1 cellular context compared by ENCODE assay signal in the genomic region with DNA sequence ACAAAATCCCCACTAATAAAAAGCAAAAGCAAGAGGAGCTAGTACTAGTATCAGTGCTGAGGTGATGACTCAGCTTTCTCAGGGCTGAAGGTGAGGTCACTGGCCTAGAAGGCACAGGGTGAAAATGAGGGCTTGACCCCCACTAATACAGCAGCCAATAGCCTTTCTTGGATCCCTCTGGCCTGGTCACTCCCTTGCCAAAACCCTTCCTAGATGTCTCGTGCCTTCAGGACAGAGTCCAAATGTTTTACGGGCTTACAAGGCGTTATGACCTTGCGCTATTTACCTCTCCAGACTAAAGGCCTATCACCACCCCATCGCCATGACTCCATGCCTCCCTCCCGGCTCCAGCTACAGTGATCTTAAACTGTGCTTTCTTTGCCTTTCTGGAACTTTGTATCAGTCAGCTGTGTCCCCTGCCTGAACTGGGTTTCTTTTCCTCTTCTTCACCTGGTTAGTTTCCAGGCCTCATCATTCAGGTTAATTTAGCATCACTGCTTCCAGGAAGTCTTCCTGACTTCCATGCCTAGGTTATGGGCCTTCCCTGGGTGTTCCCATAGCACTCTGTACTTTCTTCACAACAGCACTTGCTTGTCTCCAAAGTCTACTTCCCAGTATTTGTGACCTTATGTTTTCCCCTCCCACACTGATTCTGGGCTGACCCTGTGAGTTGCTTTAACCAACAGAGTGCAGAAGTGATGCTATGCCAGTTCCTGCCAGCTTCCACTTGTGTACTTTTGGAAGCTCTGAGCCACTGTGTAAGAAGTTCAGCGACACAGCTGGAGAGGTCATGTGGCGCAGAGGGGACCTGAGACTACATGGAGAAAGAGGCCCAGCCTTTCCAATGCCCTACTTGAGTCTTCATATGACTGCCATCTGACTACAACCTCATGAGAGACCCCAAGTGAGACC.
A peak's percentile ranks its signal among the peaks of the same experiment; 100 is the strongest.
TF ChIP-seq lines count a peak whose summit lies in the region.

No MANE protein-coding gene starts in this region.

TF ChIP-seq in K562, 482 proteins besides CTCF, POLR2A, EP300 and RAD21 (continued from another document and continues in another):
- TF ChIP-seq, protein P1, sequence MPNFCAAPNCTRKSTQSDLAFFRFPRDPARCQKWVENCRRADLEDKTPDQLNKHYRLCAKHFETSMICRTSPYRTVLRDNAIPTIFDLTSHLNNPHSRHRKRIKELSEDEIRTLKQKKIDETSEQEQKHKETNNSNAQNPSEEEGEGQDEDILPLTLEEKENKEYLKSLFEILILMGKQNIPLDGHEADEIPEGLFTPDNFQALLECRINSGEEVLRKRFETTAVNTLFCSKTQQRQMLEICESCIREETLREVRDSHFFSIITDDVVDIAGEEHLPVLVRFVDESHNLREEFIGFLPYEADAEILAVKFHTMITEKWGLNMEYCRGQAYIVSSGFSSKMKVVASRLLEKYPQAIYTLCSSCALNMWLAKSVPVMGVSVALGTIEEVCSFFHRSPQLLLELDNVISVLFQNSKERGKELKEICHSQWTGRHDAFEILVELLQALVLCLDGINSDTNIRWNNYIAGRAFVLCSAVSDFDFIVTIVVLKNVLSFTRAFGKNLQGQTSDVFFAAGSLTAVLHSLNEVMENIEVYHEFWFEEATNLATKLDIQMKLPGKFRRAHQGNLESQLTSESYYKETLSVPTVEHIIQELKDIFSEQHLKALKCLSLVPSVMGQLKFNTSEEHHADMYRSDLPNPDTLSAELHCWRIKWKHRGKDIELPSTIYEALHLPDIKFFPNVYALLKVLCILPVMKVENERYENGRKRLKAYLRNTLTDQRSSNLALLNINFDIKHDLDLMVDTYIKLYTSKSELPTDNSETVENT (CRISPR knock-in tag; IDR thresholded peaks at IDR 0.05), result no peak
- TF ChIP-seq KLF16 (IDR thresholded peaks at IDR 0.05), result no peak
- TF ChIP-seq, protein P2, sequence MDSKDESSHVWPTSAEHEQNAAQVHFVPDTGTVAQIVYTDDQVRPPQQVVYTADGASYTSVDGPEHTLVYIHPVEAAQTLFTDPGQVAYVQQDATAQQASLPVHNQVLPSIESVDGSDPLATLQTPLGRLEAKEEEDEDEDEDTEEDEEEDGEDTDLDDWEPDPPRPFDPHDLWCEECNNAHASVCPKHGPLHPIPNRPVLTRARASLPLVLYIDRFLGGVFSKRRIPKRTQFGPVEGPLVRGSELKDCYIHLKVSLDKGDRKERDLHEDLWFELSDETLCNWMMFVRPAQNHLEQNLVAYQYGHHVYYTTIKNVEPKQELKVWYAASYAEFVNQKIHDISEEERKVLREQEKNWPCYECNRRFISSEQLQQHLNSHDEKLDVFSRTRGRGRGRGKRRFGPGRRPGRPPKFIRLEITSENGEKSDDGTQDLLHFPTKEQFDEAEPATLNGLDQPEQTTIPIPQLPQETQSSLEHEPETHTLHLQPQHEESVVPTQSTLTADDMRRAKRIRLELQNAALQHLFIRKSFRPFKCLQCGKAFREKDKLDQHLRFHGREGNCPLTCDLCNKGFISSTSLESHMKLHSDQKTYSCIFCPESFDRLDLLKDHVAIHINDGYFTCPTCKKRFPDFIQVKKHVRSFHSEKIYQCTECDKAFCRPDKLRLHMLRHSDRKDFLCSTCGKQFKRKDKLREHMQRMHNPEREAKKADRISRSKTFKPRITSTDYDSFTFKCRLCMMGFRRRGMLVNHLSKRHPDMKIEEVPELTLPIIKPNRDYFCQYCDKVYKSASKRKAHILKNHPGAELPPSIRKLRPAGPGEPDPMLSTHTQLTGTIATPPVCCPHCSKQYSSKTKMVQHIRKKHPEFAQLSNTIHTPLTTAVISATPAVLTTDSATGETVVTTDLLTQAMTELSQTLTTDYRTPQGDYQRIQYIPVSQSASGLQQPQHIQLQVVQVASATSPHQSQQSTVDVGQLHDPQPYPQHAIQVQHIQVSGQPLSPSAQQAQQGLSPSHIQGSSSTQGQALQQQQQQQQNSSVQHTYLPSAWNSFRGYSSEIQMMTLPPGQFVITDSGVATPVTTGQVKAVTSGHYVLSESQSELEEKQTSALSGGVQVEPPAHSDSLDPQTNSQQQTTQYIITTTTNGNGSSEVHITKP (IDR thresholded peaks at IDR 0.05; ENCODE audit: partially characterized antibody), result peak; percentile 19
- peak; percentile 74; the same call in 1 of the 2 replicates for TF ChIP-seq SMARCE1 (IDR thresholded peaks at IDR 0.05)
- no peak for TF ChIP-seq KAT2B (IDR thresholded peaks at IDR 0.05; ENCODE audit: low read depth, low read length)
- TF ChIP-seq SIN3B (IDR thresholded peaks at IDR 0.05; ENCODE audit: low read depth), result no peak
- TF ChIP-seq EWSR1 (IDR thresholded peaks at IDR 0.05; ENCODE audit: borderline replicate concordance, low read depth, partially characterized antibody), result no peak
- TF ChIP-seq, protein P3, sequence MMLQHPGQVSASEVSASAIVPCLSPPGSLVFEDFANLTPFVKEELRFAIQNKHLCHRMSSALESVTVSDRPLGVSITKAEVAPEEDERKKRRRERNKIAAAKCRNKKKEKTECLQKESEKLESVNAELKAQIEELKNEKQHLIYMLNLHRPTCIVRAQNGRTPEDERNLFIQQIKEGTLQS (IDR thresholded peaks at IDR 0.05), result peak; percentile 95
- TF ChIP-seq, protein P3 (CRISPR knock-in tag; conservative IDR thresholded peaks at IDR 0.05), result 0 out of 2 replicates have a peak, but pooled peaks have one; percentile 47
- no peak for TF ChIP-seq PRMT5 (CRISPR knock-in tag; IDR thresholded peaks at IDR 0.05)
- TF ChIP-seq, protein P4, sequence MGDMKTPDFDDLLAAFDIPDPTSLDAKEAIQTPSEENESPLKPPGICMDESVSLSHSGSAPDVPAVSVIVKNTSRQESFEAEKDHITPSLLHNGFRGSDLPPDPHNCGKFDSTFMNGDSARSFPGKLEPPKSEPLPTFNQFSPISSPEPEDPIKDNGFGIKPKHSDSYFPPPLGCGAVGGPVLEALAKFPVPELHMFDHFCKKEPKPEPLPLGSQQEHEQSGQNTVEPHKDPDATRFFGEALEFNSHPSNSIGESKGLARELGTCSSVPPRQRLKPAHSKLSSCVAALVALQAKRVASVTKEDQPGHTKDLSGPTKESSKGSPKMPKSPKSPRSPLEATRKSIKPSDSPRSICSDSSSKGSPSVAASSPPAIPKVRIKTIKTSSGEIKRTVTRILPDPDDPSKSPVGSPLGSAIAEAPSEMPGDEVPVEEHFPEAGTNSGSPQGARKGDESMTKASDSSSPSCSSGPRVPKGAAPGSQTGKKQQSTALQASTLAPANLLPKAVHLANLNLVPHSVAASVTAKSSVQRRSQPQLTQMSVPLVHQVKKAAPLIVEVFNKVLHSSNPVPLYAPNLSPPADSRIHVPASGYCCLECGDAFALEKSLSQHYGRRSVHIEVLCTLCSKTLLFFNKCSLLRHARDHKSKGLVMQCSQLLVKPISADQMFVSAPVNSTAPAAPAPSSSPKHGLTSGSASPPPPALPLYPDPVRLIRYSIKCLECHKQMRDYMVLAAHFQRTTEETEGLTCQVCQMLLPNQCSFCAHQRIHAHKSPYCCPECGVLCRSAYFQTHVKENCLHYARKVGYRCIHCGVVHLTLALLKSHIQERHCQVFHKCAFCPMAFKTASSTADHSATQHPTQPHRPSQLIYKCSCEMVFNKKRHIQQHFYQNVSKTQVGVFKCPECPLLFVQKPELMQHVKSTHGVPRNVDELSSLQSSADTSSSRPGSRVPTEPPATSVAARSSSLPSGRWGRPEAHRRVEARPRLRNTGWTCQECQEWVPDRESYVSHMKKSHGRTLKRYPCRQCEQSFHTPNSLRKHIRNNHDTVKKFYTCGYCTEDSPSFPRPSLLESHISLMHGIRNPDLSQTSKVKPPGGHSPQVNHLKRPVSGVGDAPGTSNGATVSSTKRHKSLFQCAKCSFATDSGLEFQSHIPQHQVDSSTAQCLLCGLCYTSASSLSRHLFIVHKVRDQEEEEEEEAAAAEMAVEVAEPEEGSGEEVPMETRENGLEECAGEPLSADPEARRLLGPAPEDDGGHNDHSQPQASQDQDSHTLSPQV (IDR thresholded peaks at IDR 0.05), result peak; percentile 88
- no peak for TF ChIP-seq PHB2 (IDR thresholded peaks at IDR 0.05; ENCODE audit: low read depth)
- TF ChIP-seq, protein P5, sequence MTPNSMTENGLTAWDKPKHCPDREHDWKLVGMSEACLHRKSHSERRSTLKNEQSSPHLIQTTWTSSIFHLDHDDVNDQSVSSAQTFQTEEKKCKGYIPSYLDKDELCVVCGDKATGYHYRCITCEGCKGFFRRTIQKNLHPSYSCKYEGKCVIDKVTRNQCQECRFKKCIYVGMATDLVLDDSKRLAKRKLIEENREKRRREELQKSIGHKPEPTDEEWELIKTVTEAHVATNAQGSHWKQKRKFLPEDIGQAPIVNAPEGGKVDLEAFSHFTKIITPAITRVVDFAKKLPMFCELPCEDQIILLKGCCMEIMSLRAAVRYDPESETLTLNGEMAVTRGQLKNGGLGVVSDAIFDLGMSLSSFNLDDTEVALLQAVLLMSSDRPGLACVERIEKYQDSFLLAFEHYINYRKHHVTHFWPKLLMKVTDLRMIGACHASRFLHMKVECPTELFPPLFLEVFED (CRISPR knock-in tag; conservative IDR thresholded peaks at IDR 0.05), result no peak
- TF ChIP-seq TOE1 (IDR thresholded peaks at IDR 0.05; ENCODE audit: borderline replicate concordance), result no peak
- TF ChIP-seq TOE1 (CRISPR knock-in tag; IDR thresholded peaks at IDR 0.05; ENCODE audit: borderline replicate concordance, low read depth), result 0 out of 2 replicates have a peak, but pooled peaks have one; percentile 35
- TF ChIP-seq SMAD4 (CRISPR knock-in tag; conservative IDR thresholded peaks at IDR 0.05), result peak; percentile 54; the same call in 1 of the 2 replicates
- no peak for TF ChIP-seq ZNF77 (CRISPR knock-in tag; IDR thresholded peaks at IDR 0.05)
- TF ChIP-seq FOSL1 (tag; conservative IDR thresholded peaks at IDR 0.05), result peak; percentile 81
- TF ChIP-seq C11orf30 (IDR thresholded peaks at IDR 0.05; ENCODE audit: low read depth), result peak; percentile 99
- TF ChIP-seq NFATC3 (IDR thresholded peaks at IDR 0.05), result no peak
- no peak for TF ChIP-seq HNRNPK (IDR thresholded peaks at IDR 0.05; ENCODE audit: low read depth, low read length, poor library complexity, severe bottlenecking)
- peak; percentile 86 for TF ChIP-seq SMARCA4 (IDR thresholded peaks at IDR 0.05)
- peak in 1 of 2 experiments; percentile 38; a peak in 2 of 4 replicates for TF ChIP-seq FOXK2 (conservative IDR thresholded peaks at IDR 0.05 in 1 of 2, IDR thresholded peaks at IDR 0.05 in 1 of 2; ENCODE audit: low read depth in 2 of 2)
- no peak for TF ChIP-seq ZNF175 (CRISPR knock-in tag; IDR thresholded peaks at IDR 0.05; ENCODE audit: low read depth)
- TF ChIP-seq PYGO2 (tag; IDR thresholded peaks at IDR 0.05), result no peak
- peak; percentile 61; the same call in 1 of the 2 replicates for TF ChIP-seq MEF2D (tag; conservative IDR thresholded peaks at IDR 0.05; ENCODE audit: low read depth)
- TF ChIP-seq PTTG1 (tag; IDR thresholded peaks at IDR 0.05; ENCODE audit: low read depth), result peak; percentile 8; the same call in 1 of the 2 replicates
- TF ChIP-seq ARID1B (IDR thresholded peaks at IDR 0.05), result peak; percentile 73
- TF ChIP-seq ILK (tag; IDR thresholded peaks at IDR 0.05; ENCODE audit: borderline replicate concordance, low read depth), result no peak
- TF ChIP-seq, protein P6, sequence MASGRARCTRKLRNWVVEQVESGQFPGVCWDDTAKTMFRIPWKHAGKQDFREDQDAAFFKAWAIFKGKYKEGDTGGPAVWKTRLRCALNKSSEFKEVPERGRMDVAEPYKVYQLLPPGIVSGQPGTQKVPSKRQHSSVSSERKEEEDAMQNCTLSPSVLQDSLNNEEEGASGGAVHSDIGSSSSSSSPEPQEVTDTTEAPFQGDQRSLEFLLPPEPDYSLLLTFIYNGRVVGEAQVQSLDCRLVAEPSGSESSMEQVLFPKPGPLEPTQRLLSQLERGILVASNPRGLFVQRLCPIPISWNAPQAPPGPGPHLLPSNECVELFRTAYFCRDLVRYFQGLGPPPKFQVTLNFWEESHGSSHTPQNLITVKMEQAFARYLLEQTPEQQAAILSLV (tag; IDR thresholded peaks at IDR 0.05), result peak; percentile 39; the same call in 1 of the 2 replicates
- TF ChIP-seq, protein P7, sequence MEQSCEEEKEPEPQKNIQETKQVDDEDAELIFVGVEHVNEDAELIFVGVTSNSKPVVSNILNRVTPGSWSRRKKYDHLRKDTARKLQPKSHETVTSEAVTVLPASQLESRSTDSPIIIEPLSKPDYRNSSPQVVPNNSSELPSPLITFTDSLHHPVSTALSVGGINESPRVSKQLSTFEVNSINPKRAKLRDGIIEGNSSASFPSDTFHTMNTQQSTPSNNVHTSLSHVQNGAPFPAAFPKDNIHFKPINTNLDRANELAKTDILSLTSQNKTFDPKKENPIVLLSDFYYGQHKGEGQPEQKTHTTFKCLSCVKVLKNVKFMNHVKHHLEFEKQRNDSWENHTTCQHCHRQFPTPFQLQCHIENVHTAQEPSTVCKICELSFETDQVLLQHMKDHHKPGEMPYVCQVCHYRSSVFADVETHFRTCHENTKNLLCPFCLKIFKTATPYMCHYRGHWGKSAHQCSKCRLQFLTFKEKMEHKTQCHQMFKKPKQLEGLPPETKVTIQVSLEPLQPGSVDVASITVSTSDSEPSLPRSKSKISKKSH (CRISPR knock-in tag; IDR thresholded peaks at IDR 0.05), result no peak
- peak; percentile 93 for TF ChIP-seq MAFF (IDR thresholded peaks at IDR 0.05; ENCODE audit: low read length)
- no peak for TF ChIP-seq HEY1 (CRISPR knock-in tag; IDR thresholded peaks at IDR 0.05; ENCODE audit: borderline replicate concordance)
- peak; percentile 57 for TF ChIP-seq SMARCB1 (IDR thresholded peaks at IDR 0.05; ENCODE audit: insufficient read length, low read depth)
- no peak for TF ChIP-seq KLF6 (CRISPR knock-in tag; IDR thresholded peaks at IDR 0.05; ENCODE audit: borderline replicate concordance)
- no peak for TF ChIP-seq IFI16 (CRISPR knock-in tag; IDR thresholded peaks at IDR 0.05)
- TF ChIP-seq MBD2 (IDR thresholded peaks at IDR 0.05; ENCODE audit: borderline replicate concordance, low read depth), result peak; percentile 29; the same call in 1 of the 2 replicates
- 0 out of 2 replicates have a peak, but pooled peaks have one; percentile 29 for TF ChIP-seq MYNN (IDR thresholded peaks at IDR 0.05)
- TF ChIP-seq MYNN (CRISPR knock-in tag; IDR thresholded peaks at IDR 0.05), result no peak
- TF ChIP-seq YY1 (IDR thresholded peaks at IDR 0.05; ENCODE audit: borderline replicate concordance in 1 of 3, control insufficient read depth in 1 of 3, extremely low read depth in 1 of 3, insufficient read depth in 3 of 3, insufficient read length in 1 of 3, insufficient replicate concordance in 2 of 3, low read depth in 1 of 3, low read length in 2 of 3), result peak in 1 of 3 experiments; percentile 45
- no peak for TF ChIP-seq U2AF1 (optimal IDR thresholded peaks at IDR 0.05; ENCODE audit: low read depth, low read length)
- no peak for TF ChIP-seq MIER1 (IDR thresholded peaks at IDR 0.05; ENCODE audit: low read depth)
- no peak for TF ChIP-seq CBFA2T3 (IDR thresholded peaks at IDR 0.05)
- TF ChIP-seq NFE2 (IDR thresholded peaks at IDR 0.05; ENCODE audit: low read depth), result peak; percentile 96
- peak; percentile 72 for TF ChIP-seq NFE2L1 (tag; IDR thresholded peaks at IDR 0.05; ENCODE audit: borderline replicate concordance, low read depth)
- peak; percentile 56; the same call in 1 of the 2 replicates for TF ChIP-seq EHMT2 (IDR thresholded peaks at IDR 0.05)
- TF ChIP-seq ZNF232 (CRISPR knock-in tag; IDR thresholded peaks at IDR 0.05), result no peak
- no peak for TF ChIP-seq ZNF586 (CRISPR knock-in tag; conservative IDR thresholded peaks at IDR 0.05)
- TF ChIP-seq SMARCC2 (IDR thresholded peaks at IDR 0.05; ENCODE audit: low read depth), result 0 out of 2 replicates have a peak, but pooled peaks have one; percentile 32
